29 cellular contexts compared by ENCODE assay signal in genomic region chr1:227923353-227924167, GRCh38. TPM values are rescaled to one million over a fixed set of nuclear protein-coding genes. Genes with fewer than 3 reads are reported as not detected.
"Had no signal": no experiment of that assay in that cellular context is flagged by ENCODE, and none has a peak within 500 bp of the region (broad histone marks: within the 10 kb centered on the region; RNA-seq: fewer than 3 reads in every experiment).

No MANE protein-coding gene starts in this region.

- H3K27ac Mint-ChIP-seq: activated naive CD4-positive, alpha-beta T cell treated with anti-CD3 and anti-CD28 coated beads for 36 hours; activated naive CD8-positive, alpha-beta T cell treated with anti-CD3 and anti-CD28 coated beads for 36 hours; activated T-cell treated with anti-CD3 and anti-CD28 coated beads, Interleukin-2, amount 50 U/mL, for 72 hours; natural killer cell treated with Interleukin-12 subunit alpha and Interleukin-12 subunit beta and Interleukin-15 and Interleukin-18, amount 100 ng/mL, for 72 hours; progenitor cell of endocrine pancreas; stimulated activated memory B cell treated with anti-CD40 and anti-IgM and Interleukin-4, amounts not matched to agents 10 μg/mL and 1 μg/mL and 100 μg/mL, for 72 hours; stimulated activated naive CD8-positive, alpha-beta T cell treated with anti-CD3 and anti-CD28 coated beads, Interleukin-15, amount 100 ng/mL, for 72 hours had no signal

- H3K9me3 Mint-ChIP-seq: activated naive CD4-positive, alpha-beta T cell treated with anti-CD3 and anti-CD28 coated beads for 36 hours; activated naive CD8-positive, alpha-beta T cell treated with anti-CD3 and anti-CD28 coated beads for 36 hours; activated T-cell treated with anti-CD3 and anti-CD28 coated beads, Interleukin-2, amount 50 U/mL, for 72 hours; natural killer cell treated with Interleukin-12 subunit alpha and Interleukin-12 subunit beta and Interleukin-15 and Interleukin-18, amount 100 ng/mL, for 72 hours; stimulated activated memory B cell treated with anti-CD40 and anti-IgM and Interleukin-4, amounts not matched to agents 10 μg/mL and 1 μg/mL and 100 μg/mL, for 72 hours; stimulated activated naive CD8-positive, alpha-beta T cell treated with anti-CD3 and anti-CD28 coated beads, Interleukin-15, amount 100 ng/mL, for 72 hours had no signal

- H3K4me3 ChIP-seq: adrenal gland, body of pancreas, colonic mucosa, gastroesophageal sphincter, left lung, mucosa of descending colon, ovary, smooth muscle cell, upper lobe of left lung had no signal

- H3K4me1 ChIP-seq: adrenal gland, body of pancreas, colonic mucosa, left lung had no signal

- ATAC-seq: activated T-cell treated with anti-CD3 and anti-CD28 coated beads, Interleukin-2, amount 50 U/mL, for 72 hours; body of pancreas; gastroesophageal sphincter; left lung; mucosa of descending colon; natural killer cell treated with Interleukin-12 subunit alpha and Interleukin-12 subunit beta and Interleukin-15 and Interleukin-18, amount 100 ng/mL, for 72 hours; stimulated activated memory B cell treated with anti-CD40 and anti-IgM and Interleukin-4, amounts not matched to agents 10 μg/mL and 1 μg/mL and 100 μg/mL, for 72 hours; stimulated activated naive CD8-positive, alpha-beta T cell treated with anti-CD3 and anti-CD28 coated beads, Interleukin-15, amount 100 ng/mL, for 72 hours had no signal

- DNase-seq: activated CD4-positive, alpha-beta T cell treated with anti-CD3 and anti-CD28 coated beads for 4 hours; activated CD4-positive, alpha-beta T cell treated with anti-CD3 and anti-CD28 coated beads, Interleukin-2, amount 50 U/mL, for 4 hours; activated effector memory CD4-positive, alpha-beta T cell treated with Interleukin-2 at 50 U/mL for 16 hours; activated naive CD4-positive, alpha-beta T cell treated with anti-CD3 and anti-CD28 coated beads for 36 hours; activated naive CD8-positive, alpha-beta T cell treated with anti-CD3 and anti-CD28 coated beads for 36 hours; activated T-cell treated with anti-CD3 and anti-CD28 coated beads for 4 hours; activated T-cell treated with anti-CD3 and anti-CD28 coated beads, Interleukin-2, amount 50 U/mL, for 72 hours; adrenal gland; body of pancreas; cerebellar nuclear complex; colonic mucosa; effector memory CD4-positive, alpha-beta T cell; head of caudate nucleus; kidney glomerular epithelial cell; ovary; stimulated activated CD4-positive, alpha-beta T cell treated with anti-CD3 and anti-CD28 coated beads, Interleukin-1b, Interleukin-23, amount 100 ng/mL, for 48 hours; stimulated activated CD4-positive, alpha-beta T cell treated with anti-CD3 and anti-CD28 coated beads, Interleukin-4, amount 100 ng/mL, for 4 hours; stimulated activated CD8-positive, alpha-beta memory T cell treated with anti-CD3 and anti-CD28 coated beads, Interleukin-4, amount 100 ng/mL, for 48 hours; stimulated activated naive CD8-positive, alpha-beta T cell treated with anti-CD3 and anti-CD28 coated beads, Interleukin-15, amount 100 ng/mL, for 72 hours; substantia nigra; upper lobe of left lung had no signal

- H3K36me3 Mint-ChIP-seq: activated naive CD8-positive, alpha-beta T cell treated with anti-CD3 and anti-CD28 coated beads for 36 hours; natural killer cell treated with Interleukin-12 subunit alpha and Interleukin-12 subunit beta and Interleukin-15 and Interleukin-18, amount 100 ng/mL, for 72 hours; stimulated activated memory B cell treated with anti-CD40 and anti-IgM and Interleukin-4, amounts not matched to agents 10 μg/mL and 1 μg/mL and 100 μg/mL, for 72 hours had no signal

- H3K4me3 Mint-ChIP-seq: activated naive CD4-positive, alpha-beta T cell treated with anti-CD3 and anti-CD28 coated beads for 36 hours; activated naive CD8-positive, alpha-beta T cell treated with anti-CD3 and anti-CD28 coated beads for 36 hours; activated T-cell treated with anti-CD3 and anti-CD28 coated beads, Interleukin-2, amount 50 U/mL, for 72 hours; natural killer cell treated with Interleukin-12 subunit alpha and Interleukin-12 subunit beta and Interleukin-15 and Interleukin-18, amount 100 ng/mL, for 72 hours; stimulated activated memory B cell treated with anti-CD40 and anti-IgM and Interleukin-4, amounts not matched to agents 10 μg/mL and 1 μg/mL and 100 μg/mL, for 72 hours; stimulated activated naive CD8-positive, alpha-beta T cell treated with anti-CD3 and anti-CD28 coated beads, Interleukin-15, amount 100 ng/mL, for 72 hours had no signal

- H3K4me1 Mint-ChIP-seq: activated naive CD8-positive, alpha-beta T cell treated with anti-CD3 and anti-CD28 coated beads for 36 hours; stimulated activated memory B cell treated with anti-CD40 and anti-IgM and Interleukin-4, amounts not matched to agents 10 μg/mL and 1 μg/mL and 100 μg/mL, for 72 hours; stimulated activated naive CD8-positive, alpha-beta T cell treated with anti-CD3 and anti-CD28 coated beads, Interleukin-15, amount 100 ng/mL, for 72 hours had no signal

- H3K27me3 Mint-ChIP-seq: activated naive CD8-positive, alpha-beta T cell treated with anti-CD3 and anti-CD28 coated beads for 36 hours; stimulated activated naive CD8-positive, alpha-beta T cell treated with anti-CD3 and anti-CD28 coated beads, Interleukin-15, amount 100 ng/mL, for 72 hours had no signal

- H3K27ac ChIP-seq: adrenal gland, body of pancreas, colonic mucosa, gastroesophageal sphincter, left lung, neutrophil, ovary, upper lobe of left lung had no signal

- H3K27me3 ChIP-seq: adrenal gland, body of pancreas, colonic mucosa, gastroesophageal sphincter, left lung, neutrophil, ovary, upper lobe of left lung had no signal

- H3K9me3 ChIP-seq: adrenal gland, body of pancreas, colonic mucosa, gastroesophageal sphincter, left lung, mucosa of descending colon, neutrophil, ovary, upper lobe of left lung had no signal

- H3K36me3 ChIP-seq: adrenal gland, colonic mucosa, left lung, neutrophil, ovary had no signal

RNA-seq across cellular contexts. Expression of gene WNT9A, which starts 24.2 kb away (rescaled TPM):
- total RNA-seq: activated naive CD4-positive, alpha-beta T cell treated with anti-CD3 and anti-CD28 coated beads for 36 hours; activated naive CD8-positive, alpha-beta T cell treated with anti-CD3 and anti-CD28 coated beads for 36 hours had no signal
